11 cellular contexts compared by ENCODE assay signal in genomic region chr6:33183071-33183683, GRCh38. TPM values are rescaled to one million over a fixed set of nuclear protein-coding genes. Genes with fewer than 3 reads are reported as not detected.
DNase-seq lines count a peak whose midpoint lies in the region; ATAC-seq, FAIRE-seq and TF ChIP-seq lines count a peak whose summit lies in the region.
"Had no signal": no experiment of that assay in that cellular context is flagged by ENCODE, and none has a peak within 500 bp of the region (broad histone marks: within the 10 kb centered on the region; RNA-seq: fewer than 3 reads in every experiment).

No MANE protein-coding gene starts in this region.

- H3K9me3 ChIP-seq in PC-9 (ENCODE audit: insufficient read depth, low read depth): no peaks in the 10 kb centered on the region
- H3K9me3 ChIP-seq in endothelial cell of umbilical vein (replicated peaks; ENCODE audit: control insufficient read depth, insufficient read depth, low read length): no peaks in the 10 kb centered on the region
- no peaks in the 10 kb centered on the region for H3K9me3 ChIP-seq in upper lobe of right lung
- no peaks in the 10 kb centered on the region for H3K9me3 ChIP-seq in smooth muscle cell (replicated peaks; ENCODE audit: low read depth)

- H3K4me3 ChIP-seq in PC-9 (no peak overlapping the region), endothelial cell of umbilical vein (replicated peaks in 1 of 3; ENCODE audit: insufficient read depth in 1 of 3, low read depth in 1 of 3, low read length in 3 of 3) (no peak overlapping the region), upper lobe of right lung (no peak overlapping the region), smooth muscle cell (no peak overlapping the region)

- FAIRE-seq in endothelial cell of umbilical vein (lab: Jason Lieb, UNC): peak; percentile 43
- FAIRE-seq: TTC549 had no signal

- CTCF ChIA-PET in activated naive CD4-positive, alpha-beta T cell treated with anti-CD3 and anti-CD28 coated beads, Interleukin-2, amount 10 ng/mL, durations not matched to agents 7 days and 5 days (lab: Charles Lee): interaction anchor here (1.0 to 1.1 kb wide), 2 partner anchors 15 to 65 kb away, joined by 3 to 4 read pairs; no protein-coding TSS in a partner anchor
- CTCF ChIA-PET in PC-9 (lab: Charles Lee): no interaction called here
- CTCF ChIA-PET in endothelial cell of umbilical vein (lab: Charles Lee): no interaction called here

- H3K79me2 ChIP-seq in PC-9 (ENCODE audit: low read depth) (no peaks in the 10 kb centered on the region), endothelial cell of umbilical vein (ENCODE audit: control insufficient read depth, insufficient read depth, low read length) (no peaks in the 10 kb centered on the region), smooth muscle cell (ENCODE audit: low read depth) (no peaks in the 10 kb centered on the region)

- no peaks in the 10 kb centered on the region for H3K9me2 ChIP-seq in PC-9 (ENCODE audit: insufficient read depth)

- H3K36me3 Mint-ChIP-seq in activated naive CD4-positive, alpha-beta T cell treated with anti-CD3 and anti-CD28 coated beads, Interleukin-2, amount 10 ng/mL, durations not matched to agents 7 days and 5 days: peaks cover 22% of the 10 kb centered on the region

- POLR2A ChIA-PET in PC-9 (lab: Charles Lee; ENCODE audit: unreplicated experiment) (interaction anchor here (0.5 kb wide), 1 partner anchor 34 kb away, joined by 3 read pairs; no protein-coding TSS in a partner anchor), endothelial cell of umbilical vein (lab: Charles Lee) (interaction anchor here (0.6 kb wide), 1 partner anchor 117 kb away, joined by 4 read pairs; no protein-coding TSS in a partner anchor)

- H3K36me3 ChIP-seq in PC-9 (ENCODE audit: low read depth) (no peaks in the 10 kb centered on the region), endothelial cell of umbilical vein (ENCODE audit: control insufficient read depth in 2 of 2, extremely low read depth in 1 of 2, insufficient read depth in 2 of 2, low read length in 2 of 2) (no peaks in the 10 kb centered on the region), upper lobe of right lung (no peaks in the 10 kb centered on the region), smooth muscle cell (ENCODE audit: low read depth) (no peaks in the 10 kb centered on the region)

- no peak for DNase-seq in activated naive CD4-positive, alpha-beta T cell treated with anti-CD3 and anti-CD28 coated beads, Interleukin-2, amount 10 ng/mL, durations not matched to agents 7 days and 5 days
- DNase-seq in activated naive CD4-positive, alpha-beta T cell treated with Interleukin-2 at 50 U/mL for 16 hours: no peak
- DNase-seq in PC-9 (no peak), endothelial cell of umbilical vein (ENCODE audit: low read depth, low spot score) (no peak), upper lobe of right lung (no peak), NCI-H2107 treated with DMSO at 0.1 percent for 48 hours (lab: John Stamatoyannopoulos, UW; ENCODE audit: unreplicated experiment) (no peak), cardiac septum (ENCODE audit: low spot score) (no peak), smooth muscle cell (lab: John Stamatoyannopoulos, UW; ENCODE audit: unreplicated experiment) (no peak)
- DNase-seq: effector CD8-positive, alpha-beta T cell; NCI-H1417 had no signal

- H3K4me1 Mint-ChIP-seq in activated naive CD4-positive, alpha-beta T cell treated with anti-CD3 and anti-CD28 coated beads, Interleukin-2, amount 10 ng/mL, durations not matched to agents 7 days and 5 days: peaks cover 21% of the 10 kb centered on the region

- H4K20me1 ChIP-seq in PC-9 (ENCODE audit: insufficient read depth) (no peaks in the 10 kb centered on the region), endothelial cell of umbilical vein (replicated peaks; ENCODE audit: control insufficient read depth, extremely low read depth, insufficient read depth, low read length) (no peaks in the 10 kb centered on the region), smooth muscle cell (ENCODE audit: low read depth) (no peaks in the 10 kb centered on the region)

- BruUV-seq in PC-9 (replicated peaks; lab: Mats Ljungman, UMichigan) (no TSS peak), endothelial cell of umbilical vein (replicated peaks; lab: Mats Ljungman, UMichigan) (no TSS peak)

- H3F3A ChIP-seq in PC-9 (ENCODE audit: insufficient read depth, low read depth) (no peaks in the 10 kb centered on the region), smooth muscle cell (ENCODE audit: low read depth) (no peaks in the 10 kb centered on the region)

- dilution Hi-C loops in endothelial cell of umbilical vein (cut with MboI; ENCODE audit: extremely low pct_ligation_motif_present, low sequenced_read_pairs): no loop called here

- H3K27me3 Mint-ChIP-seq in activated naive CD4-positive, alpha-beta T cell treated with anti-CD3 and anti-CD28 coated beads, Interleukin-2, amount 10 ng/mL, durations not matched to agents 7 days and 5 days: peaks cover 64% of the 10 kb centered on the region

- H3K4me1 ChIP-seq in PC-9 (replicated peaks; ENCODE audit: insufficient read depth) (no peaks in the 10 kb centered on the region), endothelial cell of umbilical vein (ENCODE audit: control insufficient read depth, extremely low read depth, insufficient read depth, low read length) (peaks cover 7% of the 10 kb centered on the region), upper lobe of right lung (no peaks in the 10 kb centered on the region), smooth muscle cell (ENCODE audit: low read depth) (no peaks in the 10 kb centered on the region)

- H2AFZ ChIP-seq in PC-9 (peak overlapping the region; percentile 68), endothelial cell of umbilical vein (ENCODE audit: low read depth, low read length) (peak overlapping the region; percentile 98), smooth muscle cell (ENCODE audit: low read depth) (no peak overlapping the region)

- H3K27ac ChIP-seq in PC-9 (no peak overlapping the region), endothelial cell of umbilical vein (ENCODE audit: insufficient read depth, low read depth, low read length) (no peak overlapping the region), upper lobe of right lung (no peak overlapping the region), smooth muscle cell (ENCODE audit: low read depth) (no peak overlapping the region)

- H3K9ac ChIP-seq in endothelial cell of umbilical vein (replicated peaks; ENCODE audit: extremely low read depth, insufficient read depth, low read length) (no peak overlapping the region), smooth muscle cell (ENCODE audit: low read depth) (no peak overlapping the region)

- no peak overlapping the region for H3K4me3 Mint-ChIP-seq in activated naive CD4-positive, alpha-beta T cell treated with anti-CD3 and anti-CD28 coated beads, Interleukin-2, amount 10 ng/mL, durations not matched to agents 7 days and 5 days

- 91% methylated on average over 5 of the region's 5 CpGs for WGBS in smooth muscle cell (ENCODE audit: low lambda C conversion rate)

- ATAC-seq in upper lobe of right lung: peak; percentile 28

- no peaks in the 10 kb centered on the region for H3K9me1 ChIP-seq in endothelial cell of umbilical vein (replicated peaks; ENCODE audit: control insufficient read depth, extremely low read depth, insufficient read depth, low read length)

- intact Hi-C loops in PC-9 (cut with micrococcal nuclease; ENCODE audit: unreplicated experiment): no loop called here
- intact Hi-C loops in endothelial cell of umbilical vein (cut with micrococcal nuclease): no loop called here
- intact Hi-C loops in upper lobe of right lung (cut with DNase I): no loop called here
- intact Hi-C loops in cardiac septum (cut with DNase I): no loop called here

- peaks cover 24% of the 10 kb centered on the region; the same call in 1 of the 2 replicates for H3K27me3 ChIP-seq in PC-9 (ENCODE audit: insufficient read depth, low read depth)
- peaks cover 0 to 7% of the 10 kb centered on the region in 2 experiments for H3K27me3 ChIP-seq in endothelial cell of umbilical vein (ENCODE audit: control insufficient read depth in 2 of 2, insufficient read depth in 2 of 2, low read length in 2 of 2)
- no peaks in the 10 kb centered on the region for H3K27me3 ChIP-seq in upper lobe of right lung
- H3K27me3 ChIP-seq in smooth muscle cell (ENCODE audit: low read depth): peaks cover 12% of the 10 kb centered on the region

- TF ChIP-seq POLR2A in endothelial cell of umbilical vein (IDR thresholded peaks at IDR 0.05; ENCODE audit: low read depth, low read length): no peak

- no peak overlapping the region for H3K4me2 ChIP-seq in PC-9
- H3K4me2 ChIP-seq in endothelial cell of umbilical vein (ENCODE audit: insufficient read depth, low read length): no peak overlapping the region
- H3K4me2 ChIP-seq in smooth muscle cell: no peak overlapping the region

- peak overlapping the region; percentile 90 for H3K27ac Mint-ChIP-seq in activated naive CD4-positive, alpha-beta T cell treated with anti-CD3 and anti-CD28 coated beads, Interleukin-2, amount 10 ng/mL, durations not matched to agents 7 days and 5 days

- peaks cover 13% of the 10 kb centered on the region for H3K9me3 Mint-ChIP-seq in activated naive CD4-positive, alpha-beta T cell treated with anti-CD3 and anti-CD28 coated beads, Interleukin-2, amount 10 ng/mL, durations not matched to agents 7 days and 5 days

- no peak for TF ChIP-seq CTCF in PC-9 (conservative IDR thresholded peaks at IDR 0.05)
- no peak for TF ChIP-seq CTCF in endothelial cell of umbilical vein (IDR thresholded peaks at IDR 0.05; ENCODE audit: extremely low read depth in 1 of 2, insufficient read depth in 1 of 2, low read depth in 1 of 2, low read length in 2 of 2)
- TF ChIP-seq CTCF in upper lobe of right lung (IDR thresholded peaks at IDR 0.05): no peak
- TF ChIP-seq CTCF in smooth muscle cell (IDR thresholded peaks at IDR 0.05; ENCODE audit: borderline replicate concordance, insufficient read depth, poor library complexity, severe bottlenecking): no peak

RNA-seq across cellular contexts. Expression of gene COL11A2, which starts 9.1 kb away (rescaled TPM):
- 2.2 and 3.4 TPM in 2 replicates for total RNA-seq in PC-9 (2021)
- total RNA-seq in endothelial cell of umbilical vein: 1.3 and 1.7 TPM in 2 replicates
- polyA plus RNA-seq in endothelial cell of umbilical vein: 0.49 and 0.65 TPM in 2 replicates
- polyA plus RNA-seq in endothelial cell of umbilical vein (2011; cell fraction: cytosol; rRNA removed): 0.13 and 0.24 TPM in 2 replicates
- polyA plus RNA-seq in endothelial cell of umbilical vein (2011; cell fraction: nucleus; rRNA removed): 6.2 and 7.2 TPM in 2 replicates
- 0.71 and 0.84 TPM in 2 replicates for polyA plus RNA-seq in endothelial cell of umbilical vein (2012)
- 0.29 and 0.36 TPM in 2 replicates for polyA minus RNA-seq in endothelial cell of umbilical vein
- not detected for polyA minus RNA-seq in endothelial cell of umbilical vein (2011; cell fraction: cytosol; rRNA and poly(A)+ RNA removed)
- 0.43 and 1.3 TPM in 2 replicates for polyA minus RNA-seq in endothelial cell of umbilical vein (2011; cell fraction: nucleus; rRNA and poly(A)+ RNA removed)
- total RNA-seq in upper lobe of right lung: 1.2 TPM
- 1.7 TPM for total RNA-seq in cardiac septum
- total RNA-seq in smooth muscle cell: 0.36 and 1.1 TPM in 2 replicates
- polyA plus RNA-seq in smooth muscle cell: 1.2 and 1.5 TPM in 2 replicates

RNA-seq across cellular contexts. Expression of gene RXRB, which starts 17.3 kb away (rescaled TPM):
- total RNA-seq in PC-9 (2021): 49.8 and 51.5 TPM in 2 replicates
- 43.4 and 45.6 TPM in 2 replicates for total RNA-seq in endothelial cell of umbilical vein
- polyA plus RNA-seq in endothelial cell of umbilical vein: 44.4 and 48.1 TPM in 2 replicates
- polyA plus RNA-seq in endothelial cell of umbilical vein (2011; cell fraction: cytosol; rRNA removed): 27.0 and 31.7 TPM in 2 replicates
- polyA plus RNA-seq in endothelial cell of umbilical vein (2011; cell fraction: nucleus; rRNA removed): 238 and 256 TPM in 2 replicates
- polyA plus RNA-seq in endothelial cell of umbilical vein (2012): 30.0 and 36.3 TPM in 2 replicates
- polyA minus RNA-seq in endothelial cell of umbilical vein: 53.0 and 73.6 TPM in 2 replicates
- polyA minus RNA-seq in endothelial cell of umbilical vein (2011; cell fraction: cytosol; rRNA and poly(A)+ RNA removed): 27.7 TPM
- polyA minus RNA-seq in endothelial cell of umbilical vein (2011; cell fraction: nucleus; rRNA and poly(A)+ RNA removed): 40.0 and 57.2 TPM in 2 replicates
- 46.6 TPM for total RNA-seq in upper lobe of right lung
- total RNA-seq in cardiac septum: 33.5 TPM
- 24.3 and 25.7 TPM in 2 replicates for total RNA-seq in smooth muscle cell
- polyA plus RNA-seq in smooth muscle cell: 28.2 and 33.7 TPM in 2 replicates

RNA-seq across cellular contexts. Expression of gene SLC39A7, which starts 17.5 kb away (rescaled TPM):
- total RNA-seq in PC-9 (2021) (96.4 and 110 TPM in 2 replicates), endothelial cell of umbilical vein (129 and 138 TPM in 2 replicates), upper lobe of right lung (89.1 TPM), cardiac septum (62.4 TPM), smooth muscle cell (112 and 140 TPM in 2 replicates)
- polyA plus RNA-seq in endothelial cell of umbilical vein (92.2 and 99.8 TPM in 2 replicates), smooth muscle cell (87.2 and 89.5 TPM in 2 replicates)
- polyA plus RNA-seq in endothelial cell of umbilical vein (2011; cell fraction: cytosol; rRNA removed): 120 and 121 TPM in 2 replicates
- polyA plus RNA-seq in endothelial cell of umbilical vein (2011; cell fraction: nucleus; rRNA removed): 97.1 and 112 TPM in 2 replicates
- polyA plus RNA-seq in endothelial cell of umbilical vein (2012): 127 and 132 TPM in 2 replicates
- polyA minus RNA-seq in endothelial cell of umbilical vein: 116 and 119 TPM in 2 replicates
- 34.0 TPM for polyA minus RNA-seq in endothelial cell of umbilical vein (2011; cell fraction: cytosol; rRNA and poly(A)+ RNA removed)
- 29.3 and 30.3 TPM in 2 replicates for polyA minus RNA-seq in endothelial cell of umbilical vein (2011; cell fraction: nucleus; rRNA and poly(A)+ RNA removed)

RNA-seq across cellular contexts. Expression of gene HSD17B8, which starts 21.3 kb away (rescaled TPM):
- total RNA-seq in PC-9 (2021) (16.4 and 25.4 TPM in 2 replicates), endothelial cell of umbilical vein (4.0 and 4.3 TPM in 2 replicates), upper lobe of right lung (14.7 TPM), cardiac septum (9.9 TPM), smooth muscle cell (2.9 and 4.9 TPM in 2 replicates)
- polyA plus RNA-seq in endothelial cell of umbilical vein (8.2 and 8.4 TPM in 2 replicates), smooth muscle cell (3.7 and 9.6 TPM in 2 replicates)
- 6.5 and 7.3 TPM in 2 replicates for polyA plus RNA-seq in endothelial cell of umbilical vein (2011; cell fraction: cytosol; rRNA removed)
- 8.3 and 10.3 TPM in 2 replicates for polyA plus RNA-seq in endothelial cell of umbilical vein (2011; cell fraction: nucleus; rRNA removed)
- polyA plus RNA-seq in endothelial cell of umbilical vein (2012): 2.0 and 3.5 TPM in 2 replicates
- polyA minus RNA-seq in endothelial cell of umbilical vein: 0.74 and 4.0 TPM in 2 replicates
- polyA minus RNA-seq in endothelial cell of umbilical vein (2011; cell fraction: cytosol; rRNA and poly(A)+ RNA removed): 12.5 TPM
- polyA minus RNA-seq in endothelial cell of umbilical vein (2011; cell fraction: nucleus; rRNA and poly(A)+ RNA removed): 1.4 and 3.1 TPM in 2 replicates

RNA-seq across cellular contexts. Expression of gene RING1, which starts 25.1 kb away (rescaled TPM):
- total RNA-seq in PC-9 (2021) (18.9 and 19.2 TPM in 2 replicates), endothelial cell of umbilical vein (26.8 and 28.0 TPM in 2 replicates), upper lobe of right lung (42.0 TPM), cardiac septum (24.5 TPM), smooth muscle cell (23.4 and 32.2 TPM in 2 replicates)
- polyA plus RNA-seq in endothelial cell of umbilical vein (27.9 and 32.9 TPM in 2 replicates), smooth muscle cell (31.6 and 35.1 TPM in 2 replicates)
- 27.8 and 31.3 TPM in 2 replicates for polyA plus RNA-seq in endothelial cell of umbilical vein (2011; cell fraction: cytosol; rRNA removed)
- polyA plus RNA-seq in endothelial cell of umbilical vein (2011; cell fraction: nucleus; rRNA removed): 48.7 and 54.9 TPM in 2 replicates
- polyA plus RNA-seq in endothelial cell of umbilical vein (2012): 23.5 and 31.1 TPM in 2 replicates
- 15.9 and 21.8 TPM in 2 replicates for polyA minus RNA-seq in endothelial cell of umbilical vein
- 18.4 TPM for polyA minus RNA-seq in endothelial cell of umbilical vein (2011; cell fraction: cytosol; rRNA and poly(A)+ RNA removed)
- 6.5 and 8.2 TPM in 2 replicates for polyA minus RNA-seq in endothelial cell of umbilical vein (2011; cell fraction: nucleus; rRNA and poly(A)+ RNA removed)
